In the genomic region with DNA sequence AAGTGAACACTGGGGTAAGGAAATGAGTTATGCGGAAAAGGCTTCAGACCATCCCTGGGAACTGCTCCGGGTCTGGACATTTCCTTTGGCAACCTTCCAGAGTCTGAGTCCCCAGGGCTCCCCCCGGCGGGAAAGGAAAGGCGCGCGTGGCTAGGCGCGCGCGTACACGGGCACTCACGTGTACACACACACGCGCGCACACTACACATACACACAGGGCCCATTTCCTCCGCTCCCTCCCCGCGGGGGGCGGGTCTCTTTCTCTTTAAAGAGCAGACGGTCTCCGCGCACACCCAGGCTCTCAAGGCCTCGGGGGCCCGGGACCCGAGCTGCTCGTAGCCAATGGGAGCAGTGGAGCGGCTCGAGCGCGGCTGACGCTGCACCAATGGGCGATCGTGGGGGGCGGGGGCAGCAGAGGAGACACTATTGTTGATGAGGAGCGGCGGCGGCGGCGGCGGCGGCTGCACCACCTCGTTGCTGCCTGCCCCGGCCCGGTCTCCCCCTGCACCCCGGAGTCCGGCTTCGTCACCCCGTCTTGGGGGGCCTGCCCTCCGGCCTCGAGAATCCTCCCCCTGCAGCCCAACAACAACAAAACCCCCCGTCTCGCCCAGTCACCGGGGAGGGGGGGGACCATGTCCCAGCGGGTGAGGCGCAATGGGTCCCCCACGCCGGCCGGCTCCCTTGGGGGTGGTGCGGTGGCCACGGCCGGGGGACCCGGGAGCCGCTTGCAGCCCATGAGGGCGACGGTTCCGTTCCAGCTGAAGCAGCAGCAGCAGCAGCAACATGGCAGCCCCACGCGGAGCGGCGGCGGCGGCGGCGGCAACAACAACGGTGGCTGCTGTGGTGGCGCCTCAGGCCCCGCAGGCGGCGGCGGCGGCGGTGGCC, we compare ENCODE assay signal across 8 cellular contexts. TPM values are rescaled to one million over a fixed set of nuclear protein-coding genes. Genes with fewer than 3 reads are reported as not detected.
A peak's percentile ranks its signal among the peaks of the same experiment; 100 is the strongest.
DNase-seq lines count a peak whose midpoint lies in the region; ATAC-seq and TF ChIP-seq lines count a peak whose summit lies in the region.

A gene (plus strand): TSS at position 414 of the 885 bp plus-strand sequence. CDS start 219 bp downstream, at position 633.

- TF ChIP-seq RAD21 in SK-N-SH (IDR thresholded peaks at IDR 0.05; ENCODE audit: low read length) = no peak

- peaks cover 29% of the 10 kb centered on the region for H3K79me2 ChIP-seq in SK-N-SH (ENCODE audit: insufficient read depth)

- peak within 1 kb of the TSS; percentile 65 to 86 for H3K27ac ChIP-seq in SK-N-SH (ENCODE audit: low read depth in 2 of 2, low read length in 1 of 2)

- peak in 1 of 2 experiments; percentile 15; a peak in 1 of 4 replicates for TF ChIP-seq EP300 in SK-N-SH (IDR thresholded peaks at IDR 0.05; ENCODE audit: borderline replicate concordance in 1 of 2, low read depth in 1 of 2, low read length in 1 of 2)

- CTCF ChIA-PET in GM10248 (lab: Yijun Ruan, JAX) (interaction anchor here (1.2 to 2.3 kb wide), 5 partner anchors 8 to 61 kb away, joined by 3 to 10 read pairs (median 4); no protein-coding TSS in a partner anchor), SK-N-SH (lab: Yijun Ruan, JAX) (interaction anchor here (0.7 to 3.2 kb wide), 5 partner anchors 13 to 1181 kb away, joined by 3 to 19 read pairs (median 3); no protein-coding TSS in a partner anchor)

- H3K9ac ChIP-seq in SK-N-SH = peak within 1 kb of the TSS; percentile 93

- no peaks in the 10 kb centered on the region for H4K20me1 ChIP-seq in SK-N-SH (ENCODE audit: insufficient read depth)

- peak within 1 kb of the TSS; percentile 83 to 96 for H3K4me3 ChIP-seq in SK-N-SH (ENCODE audit: low read depth in 2 of 2, low read length in 1 of 2)

- no peaks in the 10 kb centered on the region for H3K36me3 Mint-ChIP-seq in activated naive CD4-positive, alpha-beta T cell treated with anti-CD3 and anti-CD28 coated beads, Interleukin-2, amount 50 U/mL, for 24 hours

- H3K4me3 Mint-ChIP-seq in activated naive CD4-positive, alpha-beta T cell treated with anti-CD3 and anti-CD28 coated beads, Interleukin-2, amount 50 U/mL, for 24 hours = peak within 1 kb of the TSS; percentile 97

- no peaks in the 10 kb centered on the region for H3K36me3 ChIP-seq in SK-N-SH (replicated peaks in 1 of 2; ENCODE audit: control insufficient read depth in 1 of 2, insufficient read depth in 2 of 2, low read length in 1 of 2)

- TF ChIP-seq CTCF in GM10248 (IDR thresholded peaks at IDR 0.05; ENCODE audit: control extremely low read depth, extremely low read depth, low read depth, missing control alignments) = no peak
- no peak for TF ChIP-seq CTCF in SK-N-SH (IDR thresholded peaks at IDR 0.05)

- DNase-seq in GM10248 (ENCODE audit: extremely low spot score) (peak; percentile 96), NCI-H1092 (lab: John Stamatoyannopoulos, UW) (peak; percentile 94), SK-N-SH (peak; percentile 96), globus pallidus (ENCODE audit: low spot score) (peak; percentile 96), nucleus accumbens (lab: John Stamatoyannopoulos, UW) (peak; percentile 78 to 99 (median 96)), superior temporal gyrus (ENCODE audit: extremely low spot score) (peak; percentile 94)

- H3K9me2 ChIP-seq in SK-N-SH = no peaks in the 10 kb centered on the region

- peak within 1 kb of the TSS; percentile 99 for H3K27ac Mint-ChIP-seq in activated naive CD4-positive, alpha-beta T cell treated with anti-CD3 and anti-CD28 coated beads, Interleukin-2, amount 50 U/mL, for 24 hours

- H3K27me3 Mint-ChIP-seq in activated naive CD4-positive, alpha-beta T cell treated with anti-CD3 and anti-CD28 coated beads, Interleukin-2, amount 50 U/mL, for 24 hours = no peaks in the 10 kb centered on the region

- POLR2A ChIA-PET in GM10248 (lab: Yijun Ruan, JAX) (no interaction called here), SK-N-SH (lab: Yijun Ruan, JAX) (interaction anchor here (0.6 to 1.2 kb wide), 6 partner anchors 33 to 1247 kb away, joined by 3 to 5 read pairs (median 3); no protein-coding TSS in a partner anchor)

- no peaks in the 10 kb centered on the region for H3F3A ChIP-seq in SK-N-SH (replicated peaks; ENCODE audit: insufficient read depth)

- no peaks in the 10 kb centered on the region for H3K9me3 Mint-ChIP-seq in activated naive CD4-positive, alpha-beta T cell treated with anti-CD3 and anti-CD28 coated beads, Interleukin-2, amount 50 U/mL, for 24 hours

- no peaks in the 10 kb centered on the region for H3K9me3 ChIP-seq in SK-N-SH

- no peaks in the 10 kb centered on the region for H3K27me3 ChIP-seq in SK-N-SH (ENCODE audit: insufficient read depth)

- peak within 1 kb of the TSS; percentile 97 for H3K4me2 ChIP-seq in SK-N-SH

- H2AFZ ChIP-seq in SK-N-SH (ENCODE audit: low read depth) = peak within 1 kb of the TSS; percentile 95

- ATAC-seq in HG02610 (IDR thresholded peaks at IDR 0.05; ENCODE audit: unreplicated experiment) = peak; percentile 94

- H3K4me1 Mint-ChIP-seq in activated naive CD4-positive, alpha-beta T cell treated with anti-CD3 and anti-CD28 coated beads, Interleukin-2, amount 50 U/mL, for 24 hours = peaks cover 64% of the 10 kb centered on the region

- 2% methylated on average over 23 of the region's 83 CpGs for WGBS in SK-N-SH (ENCODE audit: low lambda C conversion rate)

- no peaks in the 10 kb centered on the region; a peak in 2 of 4 replicates for H3K4me1 ChIP-seq in SK-N-SH (ENCODE audit: control insufficient read depth in 1 of 2, insufficient read depth in 2 of 2, low read depth in 1 of 2, low read length in 1 of 2)

TF ChIP-seq in SK-N-SH, 30 proteins besides CTCF, POLR2A, EP300 and RAD21 (continues in another document):
- TF ChIP-seq TEAD4 (IDR thresholded peaks at IDR 0.05; ENCODE audit: borderline replicate concordance, insufficient read depth) (no peak), YY1 (IDR thresholded peaks at IDR 0.05; ENCODE audit: low read depth) (peak; percentile 58; the same call in 1 of the 2 replicates), CHD2 (IDR thresholded peaks at IDR 0.05; ENCODE audit: low read length, partially characterized antibody) (peak; percentile 51), POLR2AphosphoS5 (IDR thresholded peaks at IDR 0.05; ENCODE audit: low read depth, low read length) (peak; percentile 34), FOXJ3 (CRISPR knock-in tag; IDR thresholded peaks at IDR 0.05) (peak; percentile 63; the same call in 1 of the 2 replicates), ELF1 (IDR thresholded peaks at IDR 0.05) (no peak), GABPA (IDR thresholded peaks at IDR 0.05; ENCODE audit: low read depth) (0 out of 2 replicates have a peak, but pooled peaks have one; percentile 15), RFX5 (IDR thresholded peaks at IDR 0.05; ENCODE audit: low read length) (peak; percentile 87), SIN3A (IDR thresholded peaks at IDR 0.05; ENCODE audit: borderline replicate concordance, low read depth, low read length) (peak; percentile 88; the same call in 1 of the 2 replicates), TAF1 (IDR thresholded peaks at IDR 0.05; ENCODE audit: borderline replicate concordance, low read depth, low read length) (peak; percentile 7; the same call in 1 of the 2 replicates), GATA2 (CRISPR knock-in tag; IDR thresholded peaks at IDR 0.05) (no peak), RXRA (IDR thresholded peaks at IDR 0.05; ENCODE audit: borderline replicate concordance, low read depth) (no peak), FOXM1 (IDR thresholded peaks at IDR 0.05; ENCODE audit: low read depth) (no peak), NRF1 (IDR thresholded peaks at IDR 0.05; ENCODE audit: low read depth, low read length) (peak; percentile 39; the same call in 1 of the 2 replicates), FOSL2 (IDR thresholded peaks at IDR 0.05; ENCODE audit: borderline replicate concordance, low read depth) (no peak), RCOR1 (IDR thresholded peaks at IDR 0.05; ENCODE audit: low read length) (peak; percentile 62; the same call in 1 of the 2 replicates), NFIC (IDR thresholded peaks at IDR 0.05; ENCODE audit: borderline replicate concordance) (peak; percentile 76), TCF12 (IDR thresholded peaks at IDR 0.05) (no peak)
- TF ChIP-seq, protein P1, sequence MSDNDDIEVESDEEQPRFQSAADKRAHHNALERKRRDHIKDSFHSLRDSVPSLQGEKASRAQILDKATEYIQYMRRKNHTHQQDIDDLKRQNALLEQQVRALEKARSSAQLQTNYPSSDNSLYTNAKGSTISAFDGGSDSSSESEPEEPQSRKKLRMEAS (IDR thresholded peaks at IDR 0.05; ENCODE audit: low read depth) = peak; percentile 75
- TF ChIP-seq, protein P2, sequence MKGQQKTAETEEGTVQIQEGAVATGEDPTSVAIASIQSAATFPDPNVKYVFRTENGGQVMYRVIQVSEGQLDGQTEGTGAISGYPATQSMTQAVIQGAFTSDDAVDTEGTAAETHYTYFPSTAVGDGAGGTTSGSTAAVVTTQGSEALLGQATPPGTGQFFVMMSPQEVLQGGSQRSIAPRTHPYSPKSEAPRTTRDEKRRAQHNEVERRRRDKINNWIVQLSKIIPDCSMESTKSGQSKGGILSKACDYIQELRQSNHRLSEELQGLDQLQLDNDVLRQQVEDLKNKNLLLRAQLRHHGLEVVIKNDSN (IDR thresholded peaks at IDR 0.05; ENCODE audit: borderline replicate concordance, low read depth) = no peak
- TF ChIP-seq, protein P3, sequence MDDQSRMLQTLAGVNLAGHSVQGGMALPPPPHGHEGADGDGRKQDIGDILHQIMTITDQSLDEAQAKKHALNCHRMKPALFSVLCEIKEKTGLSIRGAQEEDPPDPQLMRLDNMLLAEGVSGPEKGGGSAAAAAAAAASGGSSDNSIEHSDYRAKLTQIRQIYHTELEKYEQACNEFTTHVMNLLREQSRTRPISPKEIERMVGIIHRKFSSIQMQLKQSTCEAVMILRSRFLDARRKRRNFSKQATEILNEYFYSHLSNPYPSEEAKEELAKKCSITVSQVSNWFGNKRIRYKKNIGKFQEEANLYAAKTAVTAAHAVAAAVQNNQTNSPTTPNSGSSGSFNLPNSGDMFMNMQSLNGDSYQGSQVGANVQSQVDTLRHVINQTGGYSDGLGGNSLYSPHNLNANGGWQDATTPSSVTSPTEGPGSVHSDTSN (IDR thresholded peaks at IDR 0.05) = 0 out of 2 replicates have a peak, but pooled peaks have one; percentile 1
- TF ChIP-seq, protein P4, sequence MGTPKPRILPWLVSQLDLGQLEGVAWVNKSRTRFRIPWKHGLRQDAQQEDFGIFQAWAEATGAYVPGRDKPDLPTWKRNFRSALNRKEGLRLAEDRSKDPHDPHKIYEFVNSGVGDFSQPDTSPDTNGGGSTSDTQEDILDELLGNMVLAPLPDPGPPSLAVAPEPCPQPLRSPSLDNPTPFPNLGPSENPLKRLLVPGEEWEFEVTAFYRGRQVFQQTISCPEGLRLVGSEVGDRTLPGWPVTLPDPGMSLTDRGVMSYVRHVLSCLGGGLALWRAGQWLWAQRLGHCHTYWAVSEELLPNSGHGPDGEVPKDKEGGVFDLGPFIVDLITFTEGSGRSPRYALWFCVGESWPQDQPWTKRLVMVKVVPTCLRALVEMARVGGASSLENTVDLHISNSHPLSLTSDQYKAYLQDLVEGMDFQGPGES (IDR thresholded peaks at IDR 0.05; ENCODE audit: low read depth, low read length) = peak; percentile 35; the same call in 1 of the 2 replicates

RNA-seq across cellular contexts. Expression of the gene that starts here (rescaled TPM):
- polyA plus RNA-seq in SK-N-SH (2012; rRNA removed) = 0.90 and 1.0 TPM in 2 replicates
- polyA plus RNA-seq in SK-N-SH (2012; cell fraction: cytosol; rRNA removed) = 1.7 and 1.9 TPM in 2 replicates
- polyA plus RNA-seq in SK-N-SH (2012; cell fraction: nucleus; rRNA removed) = 1.1 and 1.3 TPM in 2 replicates

Comparison
In these comparisons a context has a peak if more than half of its experiments do, and no peak if none do; other contexts are left out.
1. Peak in every context shown above with its lines: DNase-seq, ATAC-seq, H3K4me3 ChIP-seq and H3K27ac ChIP-seq.